17 cellular contexts compared by ENCODE assay signal in the genomic region with DNA sequence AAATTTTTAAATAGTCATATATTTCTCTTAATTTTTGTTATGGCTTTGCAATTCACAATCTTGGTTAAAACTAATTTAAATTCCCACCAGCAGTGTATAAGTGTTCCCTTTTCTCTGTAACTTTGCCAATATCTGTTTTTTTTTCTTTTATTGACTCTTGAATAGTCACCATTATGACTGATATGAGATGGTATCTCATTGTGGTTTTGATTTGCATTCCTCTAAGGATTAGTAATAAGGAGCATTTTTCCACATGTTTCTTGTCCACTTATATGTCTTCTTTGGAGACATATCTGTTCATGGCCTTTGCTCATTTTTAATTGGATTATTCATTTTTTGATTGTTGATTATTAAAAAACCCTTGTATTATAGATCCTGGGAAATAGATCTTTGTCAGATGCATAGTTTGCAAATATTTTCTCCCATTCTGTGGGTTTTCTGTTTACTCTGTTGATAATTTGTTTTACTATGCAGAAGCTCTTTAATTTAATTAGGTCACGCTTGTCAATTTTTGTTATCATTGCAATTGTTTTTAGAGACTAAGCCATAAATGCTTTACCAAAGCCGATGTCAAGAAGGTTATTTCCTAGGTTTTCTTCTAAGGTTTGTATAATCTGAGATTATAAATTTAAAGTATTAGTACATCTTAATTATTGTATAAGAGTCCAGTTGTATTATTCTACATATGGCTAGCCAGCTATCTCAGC.
DNase-seq lines count a peak whose midpoint lies in the region; ATAC-seq and TF ChIP-seq lines count a peak whose summit lies in the region.
"Had no signal": no experiment of that assay in that cellular context is flagged by ENCODE, and none has a peak within 500 bp of the region (broad histone marks: within the 10 kb centered on the region; RNA-seq: fewer than 3 reads in every experiment).

No MANE protein-coding gene starts in this region.

- POLR2A ChIA-PET in IMR-90 (lab: Charles Lee; ENCODE audit: unreplicated experiment), result no interaction called here

- H4K8ac ChIP-seq in IMR-90 (ENCODE audit: low read depth in 2 of 2, low read length in 2 of 2), result no peak overlapping the region
- H4K8ac ChIP-seq in H9 (replicated peaks; ENCODE audit: insufficient read length, low read depth, low read length), result no peak overlapping the region

- peaks cover 0 to 2% (median 0%) of the 10 kb centered on the region in 3 donors for H3K27me3 Mint-ChIP-seq in immature natural killer cell (ENCODE audit: low read depth in 3 of 3)
- no peaks in the 10 kb centered on the region for H3K27me3 Mint-ChIP-seq in H9 (ENCODE audit: low read depth)
- H3K27me3 Mint-ChIP-seq: activated T-cell treated with anti-CD3 and anti-CD28 coated beads, Interleukin-2, amount 50 U/mL, for 24 hours; progenitor cell of endocrine pancreas had no signal

- H2BK20ac ChIP-seq in IMR-90 (ENCODE audit: low read depth, low read length) (no peak overlapping the region), H9 (ENCODE audit: low read depth, low read length, poor library complexity, severe bottlenecking) (no peak overlapping the region)

- H3K27me3 ChIP-seq in IMR-90 (ENCODE audit: control insufficient read depth, insufficient read depth, low read length) (no peaks in the 10 kb centered on the region), H9 (ENCODE audit: insufficient read depth, low read length) (no peaks in the 10 kb centered on the region)
- H3K27me3 ChIP-seq: BE2C had no signal

- H2BK12ac ChIP-seq in H9 (ENCODE audit: insufficient read length, low read depth, low read length), result no peak overlapping the region

- H3K36me3 ChIP-seq in IMR-90 (ENCODE audit: control insufficient read depth, insufficient read depth, low read length), result no peaks in the 10 kb centered on the region
- H3K36me3 ChIP-seq: BE2C had no signal

- no peak overlapping the region for H4K5ac ChIP-seq in IMR-90 (ENCODE audit: low read depth, low read length)
- no peak overlapping the region for H4K5ac ChIP-seq in H9 (ENCODE audit: insufficient read length, low read depth, low read length)

- no peak overlapping the region for H3K4me2 ChIP-seq in IMR-90 (ENCODE audit: low read depth, low read length)
- no peak overlapping the region for H3K4me2 ChIP-seq in H9 (ENCODE audit: insufficient read depth, insufficient read length, low read length)

- H3K27ac ChIP-seq in IMR-90 (ENCODE audit: insufficient read depth, low read length) (no peak overlapping the region), H9 (ENCODE audit: insufficient read length, low read depth, low read length) (no peak overlapping the region)
- H3K27ac ChIP-seq: SK-N-MC had no signal

- H3K4me1 Mint-ChIP-seq in immature natural killer cell (no peaks in the 10 kb centered on the region), H9 (peaks cover 2% of the 10 kb centered on the region in 2 experiments; a peak in 3 of 4 replicates)
- H3K4me1 Mint-ChIP-seq: stimulated activated effector memory CD8-positive, alpha-beta T cell treated with anti-CD3 and anti-CD28 coated beads, Interleukin-12 subunit alpha, Interleukin-12 subunit beta, amount 100 ng/mL, for 72 hours had no signal

- H4K20me1 ChIP-seq in IMR-90 (ENCODE audit: insufficient read depth, low read length) (no peaks in the 10 kb centered on the region), H9 (ENCODE audit: control insufficient read depth, insufficient read depth, insufficient read length) (no peaks in the 10 kb centered on the region)

- in situ Hi-C loops in IMR-90 (cut with MboI; ENCODE audit: low sequenced_read_pairs), result no loop called here
- in situ Hi-C loops in astrocyte of the cerebellum (cut with HindIII; ENCODE audit: low sequenced_read_pairs), result no loop called here

- WGBS in IMR-90 (ENCODE audit: extremely low coverage in 2 of 2, insufficient read length in 1 of 2), 2 experiments, result no CpG with 5 or more reads among the region's 2 CpGs
- no CpG with 5 or more reads among the region's 2 CpGs for WGBS in H9 (ENCODE audit: extremely low coverage, insufficient read length, low lambda C conversion rate)

- H3K14ac ChIP-seq in IMR-90 (replicated peaks; ENCODE audit: low read depth, low read length) (no peak overlapping the region), H9 (ENCODE audit: insufficient read depth, low read length) (no peak overlapping the region)

- H3K9ac ChIP-seq in IMR-90 (ENCODE audit: low read depth, low read length) (no peak overlapping the region), H9 (ENCODE audit: extremely low read depth, insufficient read length, low read length) (no peak overlapping the region)

- H3K9me3 ChIP-seq in IMR-90 (ENCODE audit: control insufficient read depth, insufficient read depth, low read length) (no peaks in the 10 kb centered on the region), H9 (ENCODE audit: control insufficient read depth, low read depth, low read length) (no peaks in the 10 kb centered on the region)
- H3K9me3 ChIP-seq: BE2C had no signal

- no peak for TF ChIP-seq POLR2A in IMR-90 (IDR thresholded peaks at IDR 0.05; ENCODE audit: low read depth, low read length)

- H3K4me1 ChIP-seq in IMR-90 (ENCODE audit: control insufficient read depth, insufficient read depth, low read length), result no peaks in the 10 kb centered on the region
- H3K4me1 ChIP-seq in H9 (ENCODE audit: insufficient read depth, low read length), result no peaks in the 10 kb centered on the region; the same call in 1 of the 2 replicates
- H3K4me1 ChIP-seq: BE2C had no signal

- H3K18ac ChIP-seq in IMR-90 (ENCODE audit: low read depth, low read length) (no peak overlapping the region), H9 (ENCODE audit: insufficient read length, low read depth, low read length) (no peak overlapping the region)

- H3K4me3 ChIP-seq in AG09309 (ENCODE audit: control insufficient read depth, low read depth, low read length) (no peak overlapping the region), IMR-90 (ENCODE audit: insufficient read depth, low read depth, low read length) (no peak overlapping the region), astrocyte of the cerebellum (ENCODE audit: low read depth, low read length) (no peak overlapping the region)
- H3K4me3 ChIP-seq: SK-N-MC had no signal

- no peak overlapping the region for H2AK9ac ChIP-seq in IMR-90 (replicated peaks; ENCODE audit: low read depth, low read length, poor library complexity)

- TF ChIP-seq RAD21 in IMR-90 (IDR thresholded peaks at IDR 0.05; ENCODE audit: low read length), result no peak

- ATAC-seq in IMR-90 (ENCODE audit: low read depth), result no peak
- ATAC-seq: stimulated activated effector memory CD8-positive, alpha-beta T cell treated with anti-CD3 and anti-CD28 coated beads, Interleukin-12 subunit alpha, Interleukin-12 subunit beta, amount 100 ng/mL, for 72 hours had no signal

- H2BK120ac ChIP-seq in IMR-90 (ENCODE audit: low read depth, low read length) (no peak overlapping the region), H9 (ENCODE audit: low read depth, low read length, poor library complexity, severe bottlenecking) (no peak overlapping the region)

- H2BK15ac ChIP-seq in IMR-90 (ENCODE audit: low read depth, low read length) (no peak overlapping the region), H9 (ENCODE audit: low read depth, low read length) (no peak overlapping the region)

- H3K79me1 ChIP-seq in IMR-90 (ENCODE audit: low read depth in 1 of 2, low read length in 2 of 2) (no peaks in the 10 kb centered on the region), H9 (ENCODE audit: insufficient read depth, low read depth, low read length, poor library complexity, severe bottlenecking) (no peaks in the 10 kb centered on the region)

- no peaks in the 10 kb centered on the region for H3K79me2 ChIP-seq in H9 (ENCODE audit: insufficient read depth, low read length)

- no peak overlapping the region for H3K4ac ChIP-seq in IMR-90 (ENCODE audit: low read depth, low read length)
- no peak overlapping the region for H3K4ac ChIP-seq in H9 (ENCODE audit: low read depth, low read length)

- H2AFZ ChIP-seq in IMR-90 (replicated peaks; ENCODE audit: low read length, poor library complexity) (no peak overlapping the region), H9 (ENCODE audit: low read length) (no peak overlapping the region)

- H3T11ph ChIP-seq in H9 (ENCODE audit: low read length), result no peak overlapping the region

- no peak overlapping the region for H3K23ac ChIP-seq in IMR-90 (ENCODE audit: low read depth, low read length)
- no peak overlapping the region for H3K23ac ChIP-seq in H9 (ENCODE audit: insufficient read length, low read depth, low read length)

- dilution Hi-C loops in IMR-90 (cut with HindIII; ENCODE audit: low sequenced_read_pairs, unreplicated experiment), result no loop called here

- DNase-seq in AG09309 (ENCODE audit: low read depth) (peak; percentile 55), IMR-90 (peak; percentile 6), astrocyte of the cerebellum (ENCODE audit: low read depth) (peak; percentile 81), glomerular endothelial cell (ENCODE audit: extremely low read depth, low read depth, low spot score) (peak; percentile 12), immature natural killer cell (no peak), NCI-H2171 (lab: John Stamatoyannopoulos, UW) (no peak), H9 (no peak)
- DNase-seq in activated CD4-positive, CD25-positive, alpha-beta regulatory T cell treated with anti-CD3 and anti-CD28 coated beads, Interleukin-2, amount 50 U/mL, for 72 hours, result no peak
- DNase-seq: activated T-cell treated with anti-CD3 and anti-CD28 coated beads, Interleukin-2, amount 50 U/mL, for 24 hours; BE2C; midbrain; NCI-H1436; NCI-H69; stimulated activated CD4-positive, alpha-beta T cell treated with anti-CD3 and anti-CD28 coated beads, Interleukin-2, amount 100 ng/mL, for 48 hours had no signal

- no peak for TF ChIP-seq CTCF in AG09309 (IDR thresholded peaks at IDR 0.05; ENCODE audit: control insufficient read depth, insufficient read depth, low read depth, low read length, missing control alignments)
- no peak for TF ChIP-seq CTCF in IMR-90 (conservative IDR thresholded peaks at IDR 0.05; ENCODE audit: low read depth, low read length)
- no peak for TF ChIP-seq CTCF in astrocyte of the cerebellum (IDR thresholded peaks at IDR 0.05; ENCODE audit: low read depth, low read length, missing control alignments)
- no peak for TF ChIP-seq CTCF in H9 (conservative IDR thresholded peaks at IDR 0.05)

- no TSS peak for BruUV-seq in IMR-90 (replicated peaks; lab: Mats Ljungman, UMichigan)

- no peak overlapping the region for H3K27ac Mint-ChIP-seq in immature natural killer cell
- no peak overlapping the region for H3K27ac Mint-ChIP-seq in H9
- H3K27ac Mint-ChIP-seq: activated T-cell treated with anti-CD3 and anti-CD28 coated beads, Interleukin-2, amount 50 U/mL, for 24 hours; progenitor cell of endocrine pancreas; stimulated activated effector memory CD8-positive, alpha-beta T cell treated with anti-CD3 and anti-CD28 coated beads, Interleukin-12 subunit alpha, Interleukin-12 subunit beta, amount 100 ng/mL, for 72 hours had no signal

- H3K36me3 Mint-ChIP-seq in immature natural killer cell (no peaks in the 10 kb centered on the region), H9 (ENCODE audit: insufficient read depth in 1 of 3, low read depth in 3 of 3) (peaks cover 0 to 5% (median 0%) of the 10 kb centered on the region in 3 experiments; a peak in 1 of 7 replicates)
- H3K36me3 Mint-ChIP-seq: stimulated activated effector memory CD8-positive, alpha-beta T cell treated with anti-CD3 and anti-CD28 coated beads, Interleukin-12 subunit alpha, Interleukin-12 subunit beta, amount 100 ng/mL, for 72 hours had no signal

- H4K91ac ChIP-seq in IMR-90 (ENCODE audit: insufficient read depth, low read depth, low read length) (no peak overlapping the region), H9 (ENCODE audit: insufficient read length, low read depth, low read length) (no peak overlapping the region)

- H2BK5ac ChIP-seq in IMR-90 (ENCODE audit: low read depth, low read length, poor library complexity, severe bottlenecking) (no peak overlapping the region), H9 (ENCODE audit: insufficient read length, low read length) (no peak overlapping the region)

- H3K4me3 Mint-ChIP-seq in immature natural killer cell (no peak overlapping the region), H9 (no peak overlapping the region)
- H3K4me3 Mint-ChIP-seq: activated T-cell treated with anti-CD3 and anti-CD28 coated beads, Interleukin-2, amount 50 U/mL, for 24 hours; stimulated activated effector memory CD8-positive, alpha-beta T cell treated with anti-CD3 and anti-CD28 coated beads, Interleukin-12 subunit alpha, Interleukin-12 subunit beta, amount 100 ng/mL, for 72 hours had no signal

- intact Hi-C loops in IMR-90 (cut with micrococcal nuclease), result loop anchor here (10.0 kb wide), 1 partner anchor 190 kb away; no protein-coding TSS in a partner anchor

- H3K56ac ChIP-seq in IMR-90 (ENCODE audit: extremely low read depth, insufficient read depth, low read length) (no peak overlapping the region), H9 (ENCODE audit: insufficient read length, low read depth, low read length) (no peak overlapping the region)

- no peaks in the 10 kb centered on the region for H3K9me1 ChIP-seq in IMR-90 (ENCODE audit: insufficient read depth, low read length)

- H3K9me3 Mint-ChIP-seq in immature natural killer cell (peaks cover 12 to 30% (median 20%) of the 10 kb centered on the region in 6 donors), H9 (peaks cover 2 to 3% of the 10 kb centered on the region in 2 experiments; a peak in 4 of 5 replicates)

- H3K23me2 ChIP-seq in H9 (ENCODE audit: insufficient read length, low read depth, low read length, poor library complexity, severe bottlenecking), result no peaks in the 10 kb centered on the region

- CTCF ChIA-PET in IMR-90 (lab: Yijun Ruan, JAX), result no interaction called here

- H2AK5ac ChIP-seq in IMR-90 (ENCODE audit: low read depth, low read length) (no peak overlapping the region), H9 (ENCODE audit: insufficient read length, low read length) (no peak overlapping the region)

Comparison
In these comparisons a context has a peak if more than half of its experiments do, and no peak if none do; other contexts are left out.
1. DNase-seq: peak in AG09309 (single experiment), IMR-90 (single experiment), astrocyte of the cerebellum (single experiment) and glomerular endothelial cell (single experiment); none in activated CD4-positive, CD25-positive, alpha-beta regulatory T cell treated with anti-CD3 and anti-CD28 coated beads, Interleukin-2, amount 50 U/mL, for 72 hours (single experiment), immature natural killer cell (0 of 3), NCI-H2171 (single experiment) and H9 (single experiment).